11 cellular contexts compared by ENCODE assay signal in genomic region chr16:50696126-50696525, GRCh38. TPM values are rescaled to one million over a fixed set of nuclear protein-coding genes. Genes with fewer than 3 reads are reported as not detected.
DNase-seq lines count a peak whose midpoint lies in the region; ATAC-seq lines count a peak whose summit lies in the region.
"Had no signal": no experiment of that assay in that cellular context is flagged by ENCODE, and none has a peak within 500 bp of the region (broad histone marks: within the 10 kb centered on the region; RNA-seq: fewer than 3 reads in every experiment).

No MANE protein-coding gene starts in this region.

- no peak overlapping the region for H3K4me3 ChIP-seq in effector memory CD4-positive, alpha-beta T cell (ENCODE audit: insufficient read depth, low read depth, low read length, poor library complexity, severe bottlenecking)
- H3K4me3 ChIP-seq in subcutaneous abdominal adipose tissue (ENCODE audit: low read depth in 1 of 5, low read length in 5 of 5) = no peak overlapping the region

- no peaks in the 10 kb centered on the region for H3K27me3 Mint-ChIP-seq in activated T-cell treated with anti-CD3 and anti-CD28 coated beads, Interleukin-2, amount 50 U/mL, for 72 hours (ENCODE audit: low read depth)

- H3K9ac ChIP-seq in subcutaneous abdominal adipose tissue (ENCODE audit: low read length in 5 of 5) = peak overlapping the region in 1 of 5 donors; percentile 4

- no peaks in the 10 kb centered on the region for H3K9me3 ChIP-seq in effector memory CD4-positive, alpha-beta T cell (ENCODE audit: control insufficient read depth, low read length)
- no peaks in the 10 kb centered on the region for H3K9me3 ChIP-seq in subcutaneous abdominal adipose tissue (ENCODE audit: control insufficient read depth in 5 of 5, low read length in 5 of 5)

- no peaks in the 10 kb centered on the region for H3K27me3 ChIP-seq in effector memory CD4-positive, alpha-beta T cell (replicated peaks; ENCODE audit: control insufficient read depth, insufficient read depth, low read length, poor library complexity, severe bottlenecking)
- peaks cover 0 to 2% (median 0%) of the 10 kb centered on the region in 5 donors for H3K27me3 ChIP-seq in subcutaneous abdominal adipose tissue (ENCODE audit: control insufficient read depth in 5 of 5, insufficient read depth in 4 of 5, low read length in 5 of 5)

- H3K36me3 ChIP-seq in effector memory CD4-positive, alpha-beta T cell (ENCODE audit: control insufficient read depth, insufficient read depth, low read length) = no peaks in the 10 kb centered on the region
- no peaks in the 10 kb centered on the region for H3K36me3 ChIP-seq in subcutaneous abdominal adipose tissue (ENCODE audit: control insufficient read depth in 5 of 5, insufficient read depth in 5 of 5, low read length in 5 of 5)

- H3K27ac ChIP-seq in effector memory CD4-positive, alpha-beta T cell (ENCODE audit: insufficient read depth, low read length, poor library complexity, severe bottlenecking) = peak overlapping the region; percentile 75
- H3K27ac ChIP-seq in subcutaneous abdominal adipose tissue (ENCODE audit: low read depth, low read length) = peak overlapping the region; percentile 63

- DNase-seq in activated T-cell treated with anti-CD3 and anti-CD28 coated beads, Interleukin-2, amount 50 U/mL, for 72 hours = no peak
- DNase-seq in activated T-cell treated with anti-CD3 and anti-CD28 coated beads, Interleukin-2, amount 50 U/mL, for 1 hour = no peak
- DNase-seq in effector memory CD4-positive, alpha-beta T cell = no peak
- DNase-seq in GOT3 (lab: John Stamatoyannopoulos, UW) (no peak), SHP77 (lab: John Stamatoyannopoulos, UW) (no peak)

- peak overlapping the region; percentile 38 to 79 for H3K4me3 Mint-ChIP-seq in activated T-cell treated with anti-CD3 and anti-CD28 coated beads, Interleukin-2, amount 50 U/mL, for 72 hours

- peaks cover 44% of the 10 kb centered on the region for H3K4me1 ChIP-seq in effector memory CD4-positive, alpha-beta T cell (ENCODE audit: control insufficient read depth, insufficient read depth, low read length, poor library complexity, severe bottlenecking)
- peaks cover 18 to 62% (median 46%) of the 10 kb centered on the region in 5 donors for H3K4me1 ChIP-seq in subcutaneous abdominal adipose tissue (ENCODE audit: control insufficient read depth in 5 of 5, insufficient read depth in 5 of 5, low read length in 5 of 5)

- no peaks in the 10 kb centered on the region for H3K9me3 Mint-ChIP-seq in activated T-cell treated with anti-CD3 and anti-CD28 coated beads, Interleukin-2, amount 50 U/mL, for 72 hours

- no peak for ATAC-seq in activated T-cell treated with anti-CD3 and anti-CD28 coated beads, Interleukin-2, amount 50 U/mL, for 72 hours (replicated peaks in 1 of 2)
- ATAC-seq in HG03095 (IDR thresholded peaks at IDR 0.05; ENCODE audit: unreplicated experiment) = peak; percentile 32
- ATAC-seq in HG03039 (IDR thresholded peaks at IDR 0.05; ENCODE audit: unreplicated experiment) = no peak

- H3K27ac Mint-ChIP-seq in activated T-cell treated with anti-CD3 and anti-CD28 coated beads, Interleukin-2, amount 50 U/mL, for 72 hours = peak overlapping the region; percentile 24

- H3K36me3 Mint-ChIP-seq in activated T-cell treated with anti-CD3 and anti-CD28 coated beads, Interleukin-2, amount 50 U/mL, for 72 hours (ENCODE audit: insufficient read depth in 2 of 2) = peaks cover 11 to 28% of the 10 kb centered on the region in 2 donors

- H3K4me1 Mint-ChIP-seq in activated T-cell treated with anti-CD3 and anti-CD28 coated beads, Interleukin-2, amount 50 U/mL, for 72 hours (ENCODE audit: low read depth) = peaks cover 87% of the 10 kb centered on the region

RNA-seq across cellular contexts. Expression of gene NOD2, which starts 2.7 kb away (rescaled TPM):
- 10 to 100 TPM; 11.3 to 13.0 TPM for total RNA-seq in activated T-cell treated with anti-CD3 and anti-CD28 coated beads, Interleukin-2, amount 50 U/mL, for 72 hours

RNA-seq across cellular contexts. Expression of gene SNX20, which starts 15.0 kb away (rescaled TPM):
- total RNA-seq in activated T-cell treated with anti-CD3 and anti-CD28 coated beads, Interleukin-2, amount 50 U/mL, for 72 hours = 10 to 100 TPM; 45.2 to 49.9 TPM
- total RNA-seq: bronchial epithelial cell, LHCN-M2, osteoblast had no signal

RNA-seq across cellular contexts. Expression of gene CYLD, which starts 45.8 kb away (rescaled TPM):
- total RNA-seq in activated T-cell treated with anti-CD3 and anti-CD28 coated beads, Interleukin-2, amount 50 U/mL, for 72 hours = 100 to 1,000 TPM; 194 to 222 TPM
